11 cellular contexts compared by ENCODE assay signal in genomic region chr6:111580826-111581505, GRCh38. TPM values are rescaled to one million over a fixed set of nuclear protein-coding genes. Genes with fewer than 3 reads are reported as not detected.
DNase-seq lines count a peak whose midpoint lies in the region; ATAC-seq and TF ChIP-seq lines count a peak whose summit lies in the region.
"Had no signal": no experiment of that assay in that cellular context is flagged by ENCODE, and none has a peak within 500 bp of the region (broad histone marks: within the 10 kb centered on the region; RNA-seq: fewer than 3 reads in every experiment).

No MANE protein-coding gene starts in this region.

- H3K27me3 ChIP-seq in adipocyte (replicated peaks; ENCODE audit: control insufficient read depth, insufficient read depth, low read length) (no peaks in the 10 kb centered on the region), Caco-2 (replicated peaks; ENCODE audit: control insufficient read depth, insufficient read depth, low read length) (no peaks in the 10 kb centered on the region)

- H3K9me3 Mint-ChIP-seq in activated naive CD8-positive, alpha-beta T cell treated with anti-CD3 and anti-CD28 coated beads, Interleukin-2, amount 10 ng/mL, durations not matched to agents 7 days and 5 days: no peaks in the 10 kb centered on the region
- no peaks in the 10 kb centered on the region for H3K9me3 Mint-ChIP-seq in activated naive CD8-positive, alpha-beta T cell treated with anti-CD3 and anti-CD28 coated beads for 36 hours
- H3K9me3 Mint-ChIP-seq in Caco-2 (ENCODE audit: unreplicated experiment): no peaks in the 10 kb centered on the region

- ATAC-seq in activated naive CD8-positive, alpha-beta T cell treated with anti-CD3 and anti-CD28 coated beads, Interleukin-2, amount 10 ng/mL, durations not matched to agents 7 days and 5 days (ENCODE audit: low read depth): no peak
- no peak for ATAC-seq in activated CD4-positive, CD25-positive, alpha-beta regulatory T cell treated with anti-CD3 and anti-CD28 coated beads, Interleukin-2, amount 50 U/mL, for 24 hours
- ATAC-seq in HG03571 (IDR thresholded peaks at IDR 0.05; ENCODE audit: unreplicated experiment): no peak

- peak overlapping the region; percentile 5 for H3K27ac Mint-ChIP-seq in activated naive CD8-positive, alpha-beta T cell treated with anti-CD3 and anti-CD28 coated beads, Interleukin-2, amount 10 ng/mL, durations not matched to agents 7 days and 5 days
- no peak overlapping the region for H3K27ac Mint-ChIP-seq in activated naive CD8-positive, alpha-beta T cell treated with anti-CD3 and anti-CD28 coated beads for 36 hours
- no peak overlapping the region for H3K27ac Mint-ChIP-seq in Caco-2 (ENCODE audit: unreplicated experiment)
- H3K27ac Mint-ChIP-seq: B cell had no signal

- TF ChIP-seq CTCF in Caco-2 (IDR thresholded peaks at IDR 0.05; ENCODE audit: insufficient read depth in 1 of 2, low read depth in 1 of 2, low read length in 1 of 2, severe bottlenecking in 1 of 2, unreplicated experiment in 1 of 2): no peak

- H3K9me3 ChIP-seq in adipocyte (ENCODE audit: control insufficient read depth, low read length): no peaks in the 10 kb centered on the region
- no peaks in the 10 kb centered on the region for H3K9me3 ChIP-seq in Caco-2
- H3K9me3 ChIP-seq: HAP-1 had no signal

- POLR2A ChIA-PET in activated naive CD8-positive, alpha-beta T cell treated with anti-CD3 and anti-CD28 coated beads, Interleukin-2, amount 10 ng/mL, durations not matched to agents 7 days and 5 days (lab: Charles Lee): no interaction called here
- POLR2A ChIA-PET in Caco-2 (lab: Charles Lee): no interaction called here

- H3K4me1 Mint-ChIP-seq in activated naive CD8-positive, alpha-beta T cell treated with anti-CD3 and anti-CD28 coated beads, Interleukin-2, amount 10 ng/mL, durations not matched to agents 7 days and 5 days: peaks cover 12% of the 10 kb centered on the region
- H3K4me1 Mint-ChIP-seq in activated naive CD8-positive, alpha-beta T cell treated with anti-CD3 and anti-CD28 coated beads for 36 hours: peaks cover 23% of the 10 kb centered on the region
- H3K4me1 Mint-ChIP-seq in Caco-2 (ENCODE audit: low read depth, unreplicated experiment): no peaks in the 10 kb centered on the region

- no TSS peak for BruUV-seq in Caco-2 (replicated peaks; lab: Mats Ljungman, UMichigan)

- intact Hi-C loops in Caco-2 (cut with micrococcal nuclease; ENCODE audit: unreplicated experiment): no loop called here

- peaks cover 63% of the 10 kb centered on the region for H3K4me1 ChIP-seq in adipocyte (ENCODE audit: control insufficient read depth, insufficient read depth, low read length)
- no peaks in the 10 kb centered on the region for H3K4me1 ChIP-seq in Caco-2

- H3K9ac ChIP-seq in adipocyte (ENCODE audit: low read length): peak overlapping the region; percentile 58

- CTCF ChIA-PET in Caco-2 (lab: Charles Lee): no interaction called here

- no peaks in the 10 kb centered on the region for H3K27me3 Mint-ChIP-seq in activated naive CD8-positive, alpha-beta T cell treated with anti-CD3 and anti-CD28 coated beads, Interleukin-2, amount 10 ng/mL, durations not matched to agents 7 days and 5 days
- no peaks in the 10 kb centered on the region for H3K27me3 Mint-ChIP-seq in activated naive CD8-positive, alpha-beta T cell treated with anti-CD3 and anti-CD28 coated beads for 36 hours
- H3K27me3 Mint-ChIP-seq in Caco-2 (ENCODE audit: insufficient read depth, unreplicated experiment): no peaks in the 10 kb centered on the region
- H3K27me3 Mint-ChIP-seq: B cell had no signal

- H3K36me3 Mint-ChIP-seq in activated naive CD8-positive, alpha-beta T cell treated with anti-CD3 and anti-CD28 coated beads, Interleukin-2, amount 10 ng/mL, durations not matched to agents 7 days and 5 days: peaks cover 26% of the 10 kb centered on the region
- peaks cover 20% of the 10 kb centered on the region for H3K36me3 Mint-ChIP-seq in activated naive CD8-positive, alpha-beta T cell treated with anti-CD3 and anti-CD28 coated beads for 36 hours
- peaks cover 13% of the 10 kb centered on the region for H3K36me3 Mint-ChIP-seq in Caco-2 (ENCODE audit: insufficient read depth, unreplicated experiment)

- no peak overlapping the region for H3K4me3 ChIP-seq in adipocyte (ENCODE audit: low read length)
- no peak overlapping the region for H3K4me3 ChIP-seq in Caco-2 (ENCODE audit: low read depth, low read length)
- H3K4me3 ChIP-seq: HAP-1 had no signal

- H3K36me3 ChIP-seq in adipocyte (ENCODE audit: control insufficient read depth, insufficient read depth, low read length, severe bottlenecking): peaks cover 44% of the 10 kb centered on the region
- H3K36me3 ChIP-seq in Caco-2 (ENCODE audit: control insufficient read depth, insufficient read depth, low read length): no peaks in the 10 kb centered on the region; the same call in 1 of the 2 replicates

- DNase-seq in activated naive CD8-positive, alpha-beta T cell treated with anti-CD3 and anti-CD28 coated beads, Interleukin-2, amount 10 ng/mL, durations not matched to agents 7 days and 5 days: no peak
- no peak for DNase-seq in activated naive CD8-positive, alpha-beta T cell treated with anti-CD3 and anti-CD28 coated beads for 36 hours
- DNase-seq in adipocyte (ENCODE audit: low read depth) (no peak), iPS-NIHi7 (ENCODE audit: extremely low spot score) (peak; percentile 67), Caco-2 (no peak), CD1c-positive myeloid dendritic cell (ENCODE audit: extremely low spot score) (no peak)
- DNase-seq: NCI-H526 had no signal

- H3K4me3 Mint-ChIP-seq in activated naive CD8-positive, alpha-beta T cell treated with anti-CD3 and anti-CD28 coated beads, Interleukin-2, amount 10 ng/mL, durations not matched to agents 7 days and 5 days: no peak overlapping the region
- H3K4me3 Mint-ChIP-seq in activated naive CD8-positive, alpha-beta T cell treated with anti-CD3 and anti-CD28 coated beads for 36 hours: no peak overlapping the region
- H3K4me3 Mint-ChIP-seq in Caco-2 (ENCODE audit: unreplicated experiment): no peak overlapping the region
- H3K4me3 Mint-ChIP-seq: B cell had no signal

RNA-seq across cellular contexts. Expression of gene TRAF3IP2, which starts 24.7 kb away (rescaled TPM):
- 10 to 100 TPM; 25.8 to 28.3 TPM for total RNA-seq in activated naive CD8-positive, alpha-beta T cell treated with anti-CD3 and anti-CD28 coated beads, Interleukin-2, amount 10 ng/mL, durations not matched to agents 7 days and 5 days
- total RNA-seq in activated naive CD8-positive, alpha-beta T cell treated with anti-CD3 and anti-CD28 coated beads for 36 hours: 10 to 100 TPM; 23.0 to 24.6 TPM
- total RNA-seq in Caco-2 (2022): 14.9 and 16.2 TPM in 2 replicates
